In the genomic region with DNA sequence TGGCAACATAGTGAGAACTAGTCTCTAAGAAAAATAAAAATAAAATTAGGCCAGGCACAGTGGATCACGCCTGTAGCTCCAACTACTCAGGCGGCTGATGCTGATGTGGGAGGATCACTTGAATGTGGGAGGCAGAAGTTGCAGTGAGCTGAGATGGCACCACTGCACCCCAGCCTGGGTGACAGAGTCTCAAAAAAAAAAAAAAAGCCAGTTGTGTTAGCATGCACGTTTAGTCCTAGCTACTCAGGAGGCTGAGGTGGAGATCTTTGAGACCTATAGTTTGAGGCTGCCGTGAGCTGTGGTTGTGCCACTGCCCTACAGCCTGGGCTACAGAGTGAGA, we compare ENCODE assay signal across 8 cellular contexts. TPM values are rescaled to one million over a fixed set of nuclear protein-coding genes. Genes with fewer than 3 reads are reported as not detected.
DNase-seq lines count a peak whose midpoint lies in the region; ATAC-seq and TF ChIP-seq lines count a peak whose summit lies in the region.
"Had no signal": no experiment of that assay in that cellular context is flagged by ENCODE, and none has a peak within 500 bp of the region (broad histone marks: within the 10 kb centered on the region; RNA-seq: fewer than 3 reads in every experiment).

No MANE protein-coding gene starts in this region.

- peak overlapping the region; percentile 92 for H3K4me3 ChIP-seq in OCI-LY1 (ENCODE audit: low read depth, low read length, poor library complexity, severe bottlenecking)
- H3K4me3 ChIP-seq in skeletal muscle satellite cell (ENCODE audit: low read length), result no peak overlapping the region
- H3K4me3 ChIP-seq in breast epithelium, result no peak overlapping the region
- no peak overlapping the region for H3K4me3 ChIP-seq in body of pancreas

- no peaks in the 10 kb centered on the region for H3K9me3 ChIP-seq in H9 (ENCODE audit: control insufficient read depth, low read depth, low read length)
- no peaks in the 10 kb centered on the region for H3K9me3 ChIP-seq in OCI-LY1 (ENCODE audit: low read length)
- no peaks in the 10 kb centered on the region for H3K9me3 ChIP-seq in skeletal muscle satellite cell (replicated peaks; ENCODE audit: low read length)
- H3K9me3 ChIP-seq in breast epithelium, result no peaks in the 10 kb centered on the region
- H3K9me3 ChIP-seq in body of pancreas, result no peaks in the 10 kb centered on the region

- H3K27me3 Mint-ChIP-seq in H9 (ENCODE audit: low read depth), result no peaks in the 10 kb centered on the region
- peaks cover 12% of the 10 kb centered on the region for H3K27me3 Mint-ChIP-seq in brain

- H2BK120ac ChIP-seq in H9 (ENCODE audit: low read depth, low read length, poor library complexity, severe bottlenecking), result no peak overlapping the region

- H3K4ac ChIP-seq in H9 (ENCODE audit: low read depth, low read length), result no peak overlapping the region

- no peak overlapping the region for H3K27ac ChIP-seq in H9 (ENCODE audit: insufficient read length, low read depth, low read length)
- peak overlapping the region; percentile 90 for H3K27ac ChIP-seq in OCI-LY1 (ENCODE audit: low read depth, low read length, poor library complexity, severe bottlenecking)
- H3K27ac ChIP-seq in breast epithelium, result no peak overlapping the region
- no peak overlapping the region for H3K27ac ChIP-seq in body of pancreas

- H3K4me3 Mint-ChIP-seq in H9, result peak overlapping the region; percentile 51 to 92; a peak in 3 of 5 replicates
- peak overlapping the region; percentile 89 to 95 (median 94) for H3K4me3 Mint-ChIP-seq in brain

- peak overlapping the region in 1 of 3 experiments; percentile 37; a peak in 1 of 7 replicates for H3K27ac Mint-ChIP-seq in H9
- H3K27ac Mint-ChIP-seq in brain, result peak overlapping the region; percentile 19 to 95 (median 51)

- H3K36me3 ChIP-seq in OCI-LY1 (ENCODE audit: insufficient read depth, low read length) (peaks cover 67% of the 10 kb centered on the region), skeletal muscle satellite cell (ENCODE audit: insufficient read depth, low read length) (no peaks in the 10 kb centered on the region), breast epithelium (no peaks in the 10 kb centered on the region), body of pancreas (replicated peaks in 1 of 2; ENCODE audit: insufficient read depth in 1 of 2, low read depth in 2 of 2) (peaks cover 0 to 2% of the 10 kb centered on the region in 2 donors)

- no peak overlapping the region for H3K14ac ChIP-seq in H9 (ENCODE audit: insufficient read depth, low read length)

- H3K4me2 ChIP-seq in H9 (ENCODE audit: insufficient read depth, insufficient read length, low read length) (peak overlapping the region; percentile 17), OCI-LY1 (ENCODE audit: low read length) (peak overlapping the region; percentile 73), skeletal muscle satellite cell (ENCODE audit: low read length) (peak overlapping the region; percentile 42)

- no peak overlapping the region for H4K8ac ChIP-seq in H9 (replicated peaks; ENCODE audit: insufficient read length, low read depth, low read length)

- intact Hi-C loops in breast epithelium (cut with DNase I; ENCODE audit: low total_unique reads), result no loop called here
- intact Hi-C loops in body of pancreas (cut with DNase I), result no loop called here

- H3K9ac ChIP-seq in H9 (ENCODE audit: extremely low read depth, insufficient read length, low read length) (no peak overlapping the region), OCI-LY1 (ENCODE audit: low read length) (peak overlapping the region; percentile 94), skeletal muscle satellite cell (ENCODE audit: low read depth, low read length) (no peak overlapping the region)

- no peak overlapping the region for H4K5ac ChIP-seq in H9 (ENCODE audit: insufficient read length, low read depth, low read length)

- no peak overlapping the region for H2BK15ac ChIP-seq in H9 (ENCODE audit: low read depth, low read length)

- no peak overlapping the region for H2BK5ac ChIP-seq in H9 (ENCODE audit: insufficient read length, low read length)

- TF ChIP-seq POLR2A in breast epithelium (IDR thresholded peaks at IDR 0.05) (no peak), body of pancreas (IDR thresholded peaks at IDR 0.05) (no peak)

- DNase-seq in H9 (no peak), SW480 (ENCODE audit: low spot score) (no peak), breast epithelium (ENCODE audit: low spot score in 2 of 2) (no peak), body of pancreas (no peak)
- DNase-seq: NCI-H748 treated with DMSO at 0.1 percent for 48 hours had no signal

- no peaks in the 10 kb centered on the region for H3F3A ChIP-seq in OCI-LY1 (ENCODE audit: insufficient read depth, low read length)

- H4K91ac ChIP-seq in H9 (ENCODE audit: insufficient read length, low read depth, low read length), result no peak overlapping the region

- H3K23me2 ChIP-seq in H9 (ENCODE audit: insufficient read length, low read depth, low read length, poor library complexity, severe bottlenecking), result peaks cover 5% of the 10 kb centered on the region

- no peak for ATAC-seq in body of pancreas

- whole genome bisulfite sequencing in H9 (ENCODE audit: extremely low coverage, insufficient read length, low lambda C conversion rate), result no CpG with 5 or more reads among the region's 4 CpGs
- WGBS in body of pancreas, 2 donors, result 69 to 76% methylated on average over 4 of the region's 4 CpGs

- H3K23ac ChIP-seq in H9 (ENCODE audit: insufficient read length, low read depth, low read length), result no peak overlapping the region

- peaks cover 27 to 28% of the 10 kb centered on the region in 2 experiments for H3K9me3 Mint-ChIP-seq in H9
- H3K9me3 Mint-ChIP-seq in brain, result peaks cover 15 to 53% (median 39%) of the 10 kb centered on the region in 5 experiments

- H2BK20ac ChIP-seq in H9 (ENCODE audit: low read depth, low read length, poor library complexity, severe bottlenecking), result no peak overlapping the region

- H2AK5ac ChIP-seq in H9 (ENCODE audit: insufficient read length, low read length), result no peak overlapping the region

- H3K4me1 ChIP-seq in H9 (ENCODE audit: insufficient read depth, low read length) (peaks cover 10% of the 10 kb centered on the region; the same call in 1 of the 2 replicates), OCI-LY1 (ENCODE audit: insufficient read depth, low read length, severe bottlenecking) (peaks cover 47% of the 10 kb centered on the region), skeletal muscle satellite cell (ENCODE audit: control insufficient read depth, insufficient read depth, low read length) (peaks cover 18% of the 10 kb centered on the region), breast epithelium (no peaks in the 10 kb centered on the region), body of pancreas (peaks cover 29% of the 10 kb centered on the region)

- H2AFZ ChIP-seq in H9 (ENCODE audit: low read length) (no peak overlapping the region), OCI-LY1 (ENCODE audit: low read length) (no peak overlapping the region)

- H4K20me1 ChIP-seq in H9 (ENCODE audit: control insufficient read depth, insufficient read depth, insufficient read length), result no peaks in the 10 kb centered on the region
- H4K20me1 ChIP-seq in OCI-LY1 (ENCODE audit: insufficient read depth, low read length), result no peaks in the 10 kb centered on the region

- H3K36me3 Mint-ChIP-seq in H9 (ENCODE audit: insufficient read depth in 1 of 3, low read depth in 3 of 3) (peaks cover 33 to 58% (median 40%) of the 10 kb centered on the region in 3 experiments), brain (peaks cover 64% of the 10 kb centered on the region)

- H3K4me1 Mint-ChIP-seq in H9 (peaks cover 37 to 41% of the 10 kb centered on the region in 2 experiments), brain (peaks cover 56% of the 10 kb centered on the region)

- no peak overlapping the region for H3T11ph ChIP-seq in H9 (ENCODE audit: low read length)

- H3K27me3 ChIP-seq in H9 (ENCODE audit: insufficient read depth, low read length) (no peaks in the 10 kb centered on the region), OCI-LY1 (ENCODE audit: insufficient read depth, low read length) (no peaks in the 10 kb centered on the region), skeletal muscle satellite cell (ENCODE audit: control insufficient read depth, insufficient read depth, low read length) (no peaks in the 10 kb centered on the region), breast epithelium (no peaks in the 10 kb centered on the region), body of pancreas (no peaks in the 10 kb centered on the region)

- TF ChIP-seq CTCF in H9 (conservative IDR thresholded peaks at IDR 0.05) (no peak), OCI-LY1 (IDR thresholded peaks at IDR 0.05; ENCODE audit: low read length) (no peak), brain (conservative IDR thresholded peaks at IDR 0.05) (no peak), breast epithelium (IDR thresholded peaks at IDR 0.05) (no peak), body of pancreas (IDR thresholded peaks at IDR 0.05) (no peak)

- H2BK12ac ChIP-seq in H9 (ENCODE audit: insufficient read length, low read depth, low read length), result no peak overlapping the region

- no peaks in the 10 kb centered on the region for H3K9me2 ChIP-seq in OCI-LY1 (ENCODE audit: low read depth, low read length)

- H3K56ac ChIP-seq in H9 (ENCODE audit: insufficient read length, low read depth, low read length), result no peak overlapping the region

- H3K79me2 ChIP-seq in H9 (ENCODE audit: insufficient read depth, low read length) (peaks cover 11% of the 10 kb centered on the region), OCI-LY1 (ENCODE audit: insufficient read depth, low read length) (peaks cover 69% of the 10 kb centered on the region)

- H3K18ac ChIP-seq in H9 (ENCODE audit: insufficient read length, low read depth, low read length), result no peak overlapping the region

- H3K79me1 ChIP-seq in H9 (ENCODE audit: insufficient read depth, low read depth, low read length, poor library complexity, severe bottlenecking), result no peaks in the 10 kb centered on the region

RNA-seq across cellular contexts. Expression of a gene that starts 2.5 kb away (rescaled TPM):
- total RNA-seq in H9 (2021) (13.2 and 13.7 TPM in 2 replicates), breast epithelium (10 to 100 TPM; 11.8 to 23.0 (median 17.4) TPM), body of pancreas (1 to 10 TPM; 4.6 to 7.3 TPM)
- 19.7 TPM for polyA plus RNA-seq in brain (ENCODE audit: insufficient read depth, low read depth, low replicate concordance)
- 16.2 and 16.4 TPM in 2 replicates for total RNA-seq in skeletal muscle satellite cell (2012; rRNA removed)

Comparison
In these comparisons a context has a peak if more than half of its experiments do, and no peak if none do; other contexts are left out.
1. H3K4me2 ChIP-seq: peak in every context shown above with its lines; median percentile 73 in OCI-LY1; 42 in skeletal muscle satellite cell; 17 in H9.